ENCODE assay signal across 9 cellular contexts in genomic region chr18:46950064-46950656, GRCh38. TPM values are rescaled to one million over a fixed set of nuclear protein-coding genes. Genes with fewer than 3 reads are reported as not detected.
DNase-seq lines count a peak whose midpoint lies in the region; ATAC-seq, FAIRE-seq and TF ChIP-seq lines count a peak whose summit lies in the region.
"Had no signal": no experiment of that assay in that cellular context is flagged by ENCODE, and none has a peak within 500 bp of the region (broad histone marks: within the 10 kb centered on the region; RNA-seq: fewer than 3 reads in every experiment).

No MANE protein-coding gene starts in this region.

- TF ChIP-seq POLR2A in H1 (IDR thresholded peaks at IDR 0.05; ENCODE audit: control extremely low read depth in 1 of 2, low read depth in 2 of 2, low read length in 2 of 2): no peak

- intact Hi-C loops in heart right ventricle (cut with DNase I): no loop called here
- intact Hi-C loops in cardiac septum (cut with DNase I): no loop called here
- intact Hi-C loops in head of caudate nucleus (cut with DNase I): no loop called here

- H2BK15ac ChIP-seq in H1 (ENCODE audit: low read length): no peak overlapping the region

- H3K27ac ChIP-seq in heart right ventricle (no peak overlapping the region), H1 (ENCODE audit: low read depth, low read length) (no peak overlapping the region)

- DNase-seq in heart right ventricle (no peak), cardiac septum (ENCODE audit: low spot score) (no peak), NCI-H2029 treated with DMSO at 0.1 percent for 48 hours (lab: John Stamatoyannopoulos, UW) (peak; percentile 20), H1 (ENCODE audit: low read depth in 1 of 2, low spot score in 2 of 2) (no peak), type B pancreatic cell (ENCODE audit: extremely low spot score, unreplicated experiment) (no peak), GM19239 (ENCODE audit: insufficient read length, low spot score) (no peak), head of caudate nucleus (no peak), hippocampal formation (lab: John Stamatoyannopoulos, UW) (no peak)
- DNase-seq: NCI-H2081 treated with DMSO at 0.1 percent for 48 hours had no signal

- no peaks in the 10 kb centered on the region for H3K36me3 Mint-ChIP-seq in type B pancreatic cell

- H3K27ac Mint-ChIP-seq in type B pancreatic cell: no peak overlapping the region

- H3K56ac ChIP-seq in H1 (replicated peaks; ENCODE audit: insufficient read length, low read depth, low read length): no peak overlapping the region

- no peak overlapping the region for H3K4me3 Mint-ChIP-seq in type B pancreatic cell

- peaks cover 5% of the 10 kb centered on the region; the same call in 1 of the 2 replicates for H3K23me2 ChIP-seq in H1 (ENCODE audit: low read depth, low read length)

- no peaks in the 10 kb centered on the region for H3K4me1 Mint-ChIP-seq in type B pancreatic cell (ENCODE audit: unreplicated experiment)

- TF ChIP-seq RAD21 in H1 (IDR thresholded peaks at IDR 0.05 in 1 of 2, conservative IDR thresholded peaks at IDR 0.05 in 1 of 2; ENCODE audit: low read depth in 2 of 2, low read length in 2 of 2): peak; percentile 47 to 63

- no peak overlapping the region for H2BK12ac ChIP-seq in H1 (ENCODE audit: low read depth, low read length)

- H3K14ac ChIP-seq in H1 (ENCODE audit: insufficient read length): no peak overlapping the region

- CTCF ChIA-PET in H1 (lab: Charles Lee; ENCODE audit: partially characterized antibody): interaction anchor here (0.6 to 3.3 kb wide), 14 partner anchors 9 to 273 kb away, joined by 3 to 22 read pairs (median 4); partner anchors contain the start of genes ELOA2, KATNAL2 and PIAS2

- H4K20me1 ChIP-seq in H1 (replicated peaks in 1 of 2; ENCODE audit: control insufficient read depth in 1 of 2, insufficient read depth in 2 of 2, low read length in 2 of 2): no peaks in the 10 kb centered on the region

- H3K4me3 ChIP-seq in heart right ventricle (no peak overlapping the region), H1 (ENCODE audit: extremely low read depth in 1 of 4, insufficient read depth in 2 of 4, low read depth in 3 of 4, low read length in 4 of 4) (no peak overlapping the region)

- ATAC-seq in heart right ventricle: no peak

- H2BK20ac ChIP-seq in H1 (ENCODE audit: low read length): no peak overlapping the region

- no peak overlapping the region for H2AK5ac ChIP-seq in H1 (ENCODE audit: low read depth, low read length)

- no peaks in the 10 kb centered on the region for H3K79me2 ChIP-seq in H1 (ENCODE audit: control insufficient read depth in 1 of 2, insufficient read depth in 2 of 2, low read length in 2 of 2)

- H3K4me2 ChIP-seq in H1 (ENCODE audit: insufficient read depth in 1 of 2, low read depth in 2 of 2, low read length in 2 of 2): no peak overlapping the region

- no peak overlapping the region for H3K18ac ChIP-seq in H1 (ENCODE audit: extremely low read depth, low read length)

- H3K4ac ChIP-seq in H1 (replicated peaks; ENCODE audit: insufficient read length, low read depth, low read length): no peak overlapping the region

- H4K91ac ChIP-seq in H1 (replicated peaks; ENCODE audit: insufficient read length, low read length): no peak overlapping the region

- no peaks in the 10 kb centered on the region for H3K79me1 ChIP-seq in H1 (ENCODE audit: low read depth, low read length)

- H3K27me3 ChIP-seq in heart right ventricle (peaks cover 0 to 4% (median 0%) of the 10 kb centered on the region in 7 donors), H1 (replicated peaks in 1 of 4; ENCODE audit: control insufficient read depth in 3 of 4, extremely low read depth in 1 of 4, insufficient read depth in 3 of 4, low read length in 3 of 4) (no peaks in the 10 kb centered on the region)

- FAIRE-seq in H1 (lab: Jason Lieb, UNC): no peak
- no peak for FAIRE-seq in GM19239 (lab: Jason Lieb, UNC)

- TF ChIP-seq CTCF in heart right ventricle (IDR thresholded peaks at IDR 0.05) (peak in 6 of 9 donors; percentile 25 to 48 (median 38)), H1 (IDR thresholded peaks at IDR 0.05; ENCODE audit: control extremely low read depth in 1 of 3, insufficient read depth in 1 of 3, low read depth in 1 of 3, low read length in 3 of 3) (peak in 2 of 3 experiments; percentile 52 to 58; a peak in 2 of 4 replicates), type B pancreatic cell (conservative IDR thresholded peaks at IDR 0.05) (peak; percentile 72)

- H4K5ac ChIP-seq in H1 (ENCODE audit: insufficient read length, low read depth, low read length): no peak overlapping the region

- POLR2A ChIA-PET in H1 (lab: Charles Lee; ENCODE audit: partially characterized antibody): interaction anchor here (0.6 to 2.0 kb wide), 3 partner anchors 15 to 67 kb away, joined by 3 to 6 read pairs (median 3); partner anchors contain the start of genes KATNAL2 and PIAS2

- no peak overlapping the region for H4K8ac ChIP-seq in H1 (ENCODE audit: extremely low read depth, insufficient read depth, low read length)

- no peak overlapping the region for H3K23ac ChIP-seq in H1 (ENCODE audit: insufficient read length)

- H3K9me3 Mint-ChIP-seq in type B pancreatic cell: no peaks in the 10 kb centered on the region

- H3K36me3 ChIP-seq in heart right ventricle (no peaks in the 10 kb centered on the region), H1 (ENCODE audit: control insufficient read depth in 2 of 4, insufficient read depth in 4 of 4, low read length in 3 of 4) (no peaks in the 10 kb centered on the region)

- TF ChIP-seq EP300 in H1 (IDR thresholded peaks at IDR 0.05; ENCODE audit: borderline replicate concordance in 1 of 2, low read depth in 2 of 2, low read length in 2 of 2): no peak

- H3K9me3 ChIP-seq in heart right ventricle (no peaks in the 10 kb centered on the region), H1 (ENCODE audit: insufficient read depth in 2 of 2, low read depth in 1 of 2, low read length in 1 of 2) (no peaks in the 10 kb centered on the region)

- peaks cover 0 to 9% (median 3%) of the 10 kb centered on the region in 9 donors for H3K4me1 ChIP-seq in heart right ventricle
- H3K4me1 ChIP-seq in H1 (replicated peaks in 1 of 4; ENCODE audit: control insufficient read depth in 3 of 4, insufficient read depth in 4 of 4, low read length in 3 of 4): peaks cover 0 to 7% (median 0%) of the 10 kb centered on the region in 4 experiments; a peak in 2 of 7 replicates

- no peak overlapping the region for H2BK5ac ChIP-seq in H1 (ENCODE audit: low read depth, low read length)

- no peak overlapping the region for H2BK120ac ChIP-seq in H1 (replicated peaks; ENCODE audit: low read depth, low read length)

- 67 to 68% methylated on average over 5 of the region's 5 CpGs for WGBS in heart right ventricle, 2 donors
- WGBS in H1 (ENCODE audit: extremely low coverage in 1 of 2, insufficient coverage in 1 of 2, insufficient read length in 1 of 2, insufficient replicate concordance in 2 of 2, low coverage in 1 of 2, low lambda C conversion rate in 2 of 2, missing lambda C conversion rate in 1 of 2), 2 experiments: 26% methylated on average over 5 of the region's 5 CpGs; no CpG with 5 or more reads in 1 of the 2 experiments

- H2AFZ ChIP-seq in H1 (ENCODE audit: low read length): no peak overlapping the region

- peaks cover 2% of the 10 kb centered on the region for H3K27me3 Mint-ChIP-seq in type B pancreatic cell

- H3K9ac ChIP-seq in H1 (replicated peaks in 1 of 4; ENCODE audit: extremely low read depth in 1 of 4, low read depth in 3 of 4, low read length in 3 of 4): no peak overlapping the region

TF ChIP-seq in H1, 55 proteins besides CTCF, POLR2A, EP300 and RAD21:
- TF ChIP-seq JUN (IDR thresholded peaks at IDR 0.05; ENCODE audit: low read depth, low read length) (no peak), MAFK (IDR thresholded peaks at IDR 0.05; ENCODE audit: low read depth, low read length) (peak; percentile 21; the same call in 1 of the 2 replicates)
TF ChIP-seq in H1: peak in this region for 1.

RNA-seq across cellular contexts. Expression of gene KATNAL2, which starts 32.8 kb away (rescaled TPM):
- total RNA-seq in heart right ventricle: 1 to 10 TPM in 9 of 10 donors, under 1 TPM in 1; 0.93 to 3.9 (median 2.2) TPM
- 1 to 10 TPM in 1 of 2 donors, under 1 TPM in 1; 0.74 to 6.1 TPM for polyA plus RNA-seq in heart right ventricle
- 5.7 TPM for total RNA-seq in cardiac septum
- 8.8 and 15.2 TPM in 2 replicates for total RNA-seq in H1 (2021; fragmentation: NEBNext Ultra II Directional; extraction: Animal tissue kit (Norgen Biotek cat#: 25700))
- 9.7 and 10.0 TPM in 2 replicates for polyA plus RNA-seq in H1 (2011; rRNA removed)
- 20.6 TPM for polyA plus RNA-seq in H1 (2011; cell fraction: cytosol; rRNA removed)
- 21.1 TPM for polyA plus RNA-seq in H1 (2011; cell fraction: nucleus; rRNA removed)
- polyA plus RNA-seq in H1 (2012, experiment 1 of 2): 12.2 to 16.4 TPM (median 15.8 TPM) in 4 replicates
- polyA plus RNA-seq in H1 (2012, experiment 2 of 2): 4.1 TPM
- 13.0 TPM for polyA plus RNA-seq in H1 (2013, experiment 1 of 2)
- polyA plus RNA-seq in H1 (2013, experiment 2 of 2): 10.2 TPM
- 6.7 and 10.3 TPM in 2 replicates for polyA minus RNA-seq in H1 (2011; rRNA and poly(A)+ RNA removed)
- 7.9 TPM for polyA minus RNA-seq in H1 (2011; cell fraction: cytosol; rRNA and poly(A)+ RNA removed)
- 12.4 TPM for polyA minus RNA-seq in H1 (2011; cell fraction: nucleus; rRNA and poly(A)+ RNA removed)
- total RNA-seq in type B pancreatic cell (ENCODE audit: low replicate concordance): 1.9 and 8.6 TPM in 2 replicates

RNA-seq across cellular contexts. Expression of gene PIAS2, which starts 32.9 kb away (rescaled TPM):
- total RNA-seq in heart right ventricle (10 to 100 TPM; 25.5 to 39.2 (median 34.9) TPM), cardiac septum (36.8 TPM), type B pancreatic cell (ENCODE audit: low replicate concordance) (23.9 and 37.6 TPM in 2 replicates)
- polyA plus RNA-seq in heart right ventricle (1 to 10 TPM; 3.4 to 6.1 TPM), H1 (2011; rRNA removed) (20.1 and 22.8 TPM in 2 replicates)
- total RNA-seq in H1 (2021; fragmentation: NEBNext Ultra II Directional; extraction: Animal tissue kit (Norgen Biotek cat#: 25700)): 52.9 and 53.9 TPM in 2 replicates
- polyA plus RNA-seq in H1 (2011; cell fraction: cytosol; rRNA removed): 13.0 TPM
- polyA plus RNA-seq in H1 (2011; cell fraction: nucleus; rRNA removed): 23.3 TPM
- 17.1 to 31.6 TPM (median 22.4 TPM) in 4 replicates for polyA plus RNA-seq in H1 (2012, experiment 1 of 2)
- polyA plus RNA-seq in H1 (2012, experiment 2 of 2): 3.7 TPM
- 37.5 TPM for polyA plus RNA-seq in H1 (2013, experiment 1 of 2)
- 37.9 TPM for polyA plus RNA-seq in H1 (2013, experiment 2 of 2)
- polyA minus RNA-seq in H1 (2011; rRNA and poly(A)+ RNA removed): 41.2 and 41.9 TPM in 2 replicates
- 14.7 TPM for polyA minus RNA-seq in H1 (2011; cell fraction: cytosol; rRNA and poly(A)+ RNA removed)
- 83.3 TPM for polyA minus RNA-seq in H1 (2011; cell fraction: nucleus; rRNA and poly(A)+ RNA removed)
